In genomic region chr7:42650701-42651100, GRCh38 we compare ENCODE assay signal across 27 cellular contexts.
"Had no signal": no experiment of that assay in that cellular context is flagged by ENCODE, and none has a peak within 500 bp of the region (broad histone marks: within the 10 kb centered on the region; RNA-seq: fewer than 3 reads in every experiment).

No MANE protein-coding gene starts in this region.

- H3K4me3 Mint-ChIP-seq: dendritic cell treated with granulocyte-macrophage colony-stimulating factor and Interleukin-4, amounts not matched to agents 40 ng/mL and 50 ng/mL, for 4 days; immature natural killer cell; natural killer cell; neural crest cell had no signal

- H3K27ac Mint-ChIP-seq: dendritic cell treated with granulocyte-macrophage colony-stimulating factor and Interleukin-4, amounts not matched to agents 40 ng/mL and 50 ng/mL, for 4 days; immature natural killer cell; natural killer cell; progenitor cell of endocrine pancreas had no signal

- H3K36me3 ChIP-seq: colonic mucosa, esophagus squamous epithelium, heart right ventricle, left ventricle myocardium inferior, lower lobe of right lung, neutrophil, stomach, thoracic aorta, tibial nerve, vagina had no signal

- H3K4me1 ChIP-seq: colonic mucosa, esophagus squamous epithelium, heart right ventricle, left ventricle myocardium inferior, lower lobe of right lung, parathyroid adenoma, stomach had no signal

- H3K27ac ChIP-seq: colonic mucosa, esophagus squamous epithelium, heart right ventricle, left ventricle myocardium inferior, lower lobe of right lung, neutrophil, parathyroid adenoma, stomach, thoracic aorta, vagina had no signal

- DNase-seq: colonic mucosa; effector memory CD4-positive, alpha-beta T cell; esophagus squamous epithelium; glutamatergic neuron; heart right ventricle; immature natural killer cell; islet precursor cell; kidney glomerular epithelial cell; left colon; left ventricle myocardium inferior; lower lobe of right lung; natural killer cell; stimulated activated CD4-positive, alpha-beta T cell treated with anti-CD3 and anti-CD28 coated beads, Interleukin-12 subunit alpha, Interleukin-12 subunit beta, amount 100 ng/mL, for 4 hours; stimulated activated CD4-positive, alpha-beta T cell treated with anti-CD3 and anti-CD28 coated beads, Interleukin-1b, Interleukin-23, amount 100 ng/mL, for 48 hours; stimulated activated CD4-positive, alpha-beta T cell treated with anti-CD3 and anti-CD28 coated beads, Interleukin-4, amount 100 ng/mL, for 1 hour; stimulated activated CD8-positive, alpha-beta memory T cell treated with anti-CD3 and anti-CD28 coated beads, Interleukin-4, amount 100 ng/mL, for 48 hours; stimulated activated naive CD4-positive, alpha-beta T cell treated with Interleukin-2 at 50 U/mL for 16 hours; stomach had no signal

- ATAC-seq: left colon, lower lobe of right lung, natural killer cell had no signal

- H3K27me3 Mint-ChIP-seq: dendritic cell treated with granulocyte-macrophage colony-stimulating factor and Interleukin-4, amounts not matched to agents 40 ng/mL and 50 ng/mL, for 4 days had no signal

- H3K4me1 Mint-ChIP-seq: immature natural killer cell, natural killer cell had no signal

- H3K9me3 ChIP-seq: colonic mucosa, esophagus squamous epithelium, lower lobe of right lung, neutrophil, vagina had no signal

- H3K4me3 ChIP-seq: colonic mucosa, esophagus squamous epithelium, heart right ventricle, left ventricle myocardium inferior, lower lobe of right lung, smooth muscle cell, stomach, thoracic aorta, tibial nerve, vagina had no signal

- H3K27me3 ChIP-seq: colonic mucosa, esophagus squamous epithelium, heart right ventricle, neutrophil, stomach, tibial nerve, vagina had no signal
